ENCODE assay signal across 17 cellular contexts in the genomic region with DNA sequence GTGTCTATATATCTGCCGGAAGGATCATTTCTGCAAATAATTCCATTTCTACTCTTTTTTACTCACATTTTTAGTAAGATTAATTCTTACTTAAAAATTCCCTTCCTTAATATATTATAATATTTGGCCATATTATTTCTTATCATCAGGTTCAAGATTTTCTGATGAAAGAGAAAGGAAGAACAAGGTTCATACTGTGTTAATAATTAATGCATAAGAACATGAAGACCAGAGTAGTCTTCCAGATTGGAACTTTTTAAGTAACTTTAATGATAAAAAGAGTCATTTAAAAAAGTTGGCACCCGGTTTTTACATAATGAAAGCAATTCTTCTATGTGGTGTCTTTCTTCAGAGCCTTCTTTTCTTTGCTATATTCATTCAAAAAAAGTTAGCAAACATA. TPM values are rescaled to one million over a fixed set of nuclear protein-coding genes. Genes with fewer than 3 reads are reported as not detected.
DNase-seq lines count a peak whose midpoint lies in the region; FAIRE-seq and TF ChIP-seq lines count a peak whose summit lies in the region.
"Had no signal": no experiment of that assay in that cellular context is flagged by ENCODE, and none has a peak within 500 bp of the region (broad histone marks: within the 10 kb centered on the region; RNA-seq: fewer than 3 reads in every experiment).

No MANE protein-coding gene starts in this region.

- peak overlapping the region; percentile 13 for H3K27ac ChIP-seq in keratinocyte (ENCODE audit: control insufficient read depth, insufficient read depth, low read length)
- H3K27ac ChIP-seq in stomach, result peak overlapping the region in 4 of 5 donors; percentile 5 to 60 (median 42)
- no peak overlapping the region for H3K27ac ChIP-seq in RWPE1

- TF ChIP-seq CTCF in Calu3 (IDR thresholded peaks at IDR 0.05; ENCODE audit: unreplicated experiment) (no peak), keratinocyte (optimal IDR thresholded peaks at IDR 0.05 in 1 of 3, IDR thresholded peaks at IDR 0.05 in 1 of 3, conservative IDR thresholded peaks at IDR 0.05 in 1 of 3; ENCODE audit: extremely low read depth in 1 of 3, insufficient read depth in 2 of 3, low read length in 3 of 3) (no peak), stomach (IDR thresholded peaks at IDR 0.05) (no peak), RWPE1 (conservative IDR thresholded peaks at IDR 0.05; ENCODE audit: low read depth) (no peak)

- H3K36me3 ChIP-seq in keratinocyte (ENCODE audit: control insufficient read depth in 2 of 2, extremely low read depth in 1 of 2, insufficient read depth in 2 of 2, low read length in 2 of 2) (no peaks in the 10 kb centered on the region), stomach (peaks cover 0 to 19% (median 15%) of the 10 kb centered on the region in 4 donors)

- dilution Hi-C loops in keratinocyte (cut with MboI; ENCODE audit: extremely low pct_ligation_motif_present, low sequenced_read_pairs), result no loop called here

- no peak for TF ChIP-seq EP300 in stomach (IDR thresholded peaks at IDR 0.05)

- H3K27me3 Mint-ChIP-seq in Calu3 (ENCODE audit: unreplicated experiment), result no peaks in the 10 kb centered on the region
- H3K27me3 Mint-ChIP-seq: CD8-positive, alpha-beta memory T cell had no signal

- FAIRE-seq in RCC 7860 (lab: Jason Lieb, UNC) (peak; percentile 18), keratinocyte (lab: Jason Lieb, UNC) (no peak)

- POLR2A ChIA-PET in RWPE1 (lab: Yijun Ruan, JAX; ENCODE audit: low non-redundant PET), result no interaction called here

- H3K79me2 ChIP-seq in keratinocyte (ENCODE audit: control insufficient read depth, insufficient read depth, low read length), result no peaks in the 10 kb centered on the region

- H4K20me1 ChIP-seq in keratinocyte (ENCODE audit: control insufficient read depth, extremely low read depth, insufficient read depth, low read length), result no peaks in the 10 kb centered on the region

- H2AFZ ChIP-seq in keratinocyte (ENCODE audit: control insufficient read depth, low read length), result no peak overlapping the region

- peaks cover 5% of the 10 kb centered on the region for H3K36me3 Mint-ChIP-seq in Calu3 (ENCODE audit: insufficient read depth, unreplicated experiment)

- no peak overlapping the region for H3K4me3 Mint-ChIP-seq in Calu3 (ENCODE audit: low read depth, unreplicated experiment)
- H3K4me3 Mint-ChIP-seq: activated CD8-positive, alpha-beta T cell treated with anti-CD3 and anti-CD28 coated beads, Interleukin-2, amount 10 ng/mL, durations not matched to agents 7 days and 5 days; CD8-positive, alpha-beta memory T cell had no signal

- H3K9me1 ChIP-seq in keratinocyte (ENCODE audit: control insufficient read depth, extremely low read depth, insufficient read depth, low read length), result no peaks in the 10 kb centered on the region

- WGBS in stomach, 5 donors, result 36 to 60% (median 46%) methylated on average over 2 of the region's 2 CpGs

- H3K9me3 Mint-ChIP-seq in Calu3 (ENCODE audit: low read depth, unreplicated experiment), result no peaks in the 10 kb centered on the region
- H3K9me3 Mint-ChIP-seq: CD8-positive, alpha-beta memory T cell had no signal

- CTCF ChIA-PET in Calu3 (lab: Charles Lee), result interaction anchor here (0.6 to 1.0 kb wide), 6 partner anchors 8 to 62 kb away, joined by 3 to 5 read pairs (median 3); no protein-coding TSS in a partner anchor
- CTCF ChIA-PET in RWPE1 (lab: Yijun Ruan, JAX), result interaction anchor here (0.7 kb wide), 2 partner anchors 18 to 48 kb away, joined by 3 read pairs; no protein-coding TSS in a partner anchor

- peak overlapping the region; percentile 83 for H3K4me2 ChIP-seq in keratinocyte (ENCODE audit: control insufficient read depth, extremely low read depth, insufficient read depth, low read depth, low read length)

- intact Hi-C loops in Calu3 (cut with micrococcal nuclease; ENCODE audit: unreplicated experiment) (loop anchor here (5.0 kb wide), 1 partner anchor 45 kb away; no protein-coding TSS in a partner anchor), stomach (cut with DNase I; ENCODE audit: low total_unique reads) (no loop called here)

- peak overlapping the region; percentile 1 for H3K9ac ChIP-seq in keratinocyte (ENCODE audit: control insufficient read depth, extremely low read depth, insufficient read depth, low read length)

- H3K27ac Mint-ChIP-seq in Calu3 (ENCODE audit: unreplicated experiment), result no peak overlapping the region
- H3K27ac Mint-ChIP-seq: activated CD8-positive, alpha-beta T cell treated with anti-CD3 and anti-CD28 coated beads, Interleukin-2, amount 10 ng/mL, durations not matched to agents 7 days and 5 days; CD8-positive, alpha-beta memory T cell had no signal

- no peak for DNase-seq in Calu3
- DNase-seq in RCC 7860 (ENCODE audit: low spot score), result no peak
- DNase-seq in keratinocyte (ENCODE audit: low read depth, low spot score), result no peak
- no peak for DNase-seq in stomach
- no peak for DNase-seq in RWPE1 (ENCODE audit: low spot score)
- DNase-seq in 8988T, result no peak
- no peak for DNase-seq in NCI-H2029 (lab: John Stamatoyannopoulos, UW)
- DNase-seq: activated CD8-positive, alpha-beta T cell treated with anti-CD3 and anti-CD28 coated beads, Interleukin-2, amount 10 ng/mL, durations not matched to agents 7 days and 5 days; activated T-cell treated with anti-CD3 and anti-CD28 coated beads, Interleukin-2, amount 50 U/mL, for 1 hour; CD8-positive, alpha-beta memory T cell; H7; left colon; midbrain; NCI-H1105 treated with DMSO at 0.1 percent for 48 hours; retina; RPMI8226; stimulated activated CD4-positive, alpha-beta T cell treated with anti-CD3 and anti-CD28 coated beads, Interleukin-15, amount 100 ng/mL, for 24 hours had no signal

- H3K4me1 Mint-ChIP-seq in Calu3 (ENCODE audit: low read depth, unreplicated experiment), result peaks cover 29% of the 10 kb centered on the region
- H3K4me1 Mint-ChIP-seq: CD8-positive, alpha-beta memory T cell had no signal

- peak overlapping the region in 2 of 3 experiments; percentile 29 to 63 for H3K4me3 ChIP-seq in keratinocyte (ENCODE audit: control insufficient read depth in 2 of 3, extremely low read depth in 1 of 3, insufficient read depth in 2 of 3, low read depth in 1 of 3, low read length in 3 of 3)
- peak overlapping the region in 3 of 4 donors; percentile 12 to 25 (median 23) for H3K4me3 ChIP-seq in stomach

- TSS peak; percentile 89 for BruUV-seq in Calu3 (replicated peaks; lab: Mats Ljungman, UMichigan)

- no peaks in the 10 kb centered on the region for H3K9me3 ChIP-seq in keratinocyte (ENCODE audit: control insufficient read depth, low read depth, low read length)
- H3K9me3 ChIP-seq in stomach, result no peaks in the 10 kb centered on the region

- H3K4me1 ChIP-seq in keratinocyte (ENCODE audit: control insufficient read depth, extremely low read depth, insufficient read depth, low read length) (peaks cover 30% of the 10 kb centered on the region), stomach (peaks cover 0 to 13% (median 0%) of the 10 kb centered on the region in 4 donors)

- TF ChIP-seq POLR2A in stomach (IDR thresholded peaks at IDR 0.05), result no peak

- H3K27me3 ChIP-seq in keratinocyte (ENCODE audit: control insufficient read depth, extremely low read depth, insufficient read depth, low read length) (no peaks in the 10 kb centered on the region), stomach (no peaks in the 10 kb centered on the region)

RNA-seq across cellular contexts. Expression of gene ACKR4, which starts 0.6 kb away (rescaled TPM):
- total RNA-seq in Calu3 (2022), result 4.9 and 8.1 TPM in 2 replicates
- 0.14 to 0.67 TPM (median 0.57 TPM) in 3 replicates for polyA plus RNA-seq in keratinocyte
- polyA plus RNA-seq in keratinocyte (2011; ENCODE audit: low read depth), result 0.31 TPM
- 0.06 and 0.11 TPM in 2 replicates for polyA plus RNA-seq in keratinocyte (2011; cell fraction: cytosol; rRNA removed)
- polyA plus RNA-seq in keratinocyte (2011; cell fraction: nucleus; rRNA removed), result 0.08 and 0.29 TPM in 2 replicates
- 0.50 and 0.59 TPM in 2 replicates for polyA plus RNA-seq in keratinocyte (2012; ENCODE audit: low replicate concordance)
- 0.16 to 0.32 TPM in 2 of 3 replicates, not detected in the other for polyA minus RNA-seq in keratinocyte
- polyA minus RNA-seq in keratinocyte (2011; cell fraction: cytosol; rRNA and poly(A)+ RNA removed), result not detected
- 0.47 TPM in 1 of 2 replicates, not detected in the other for polyA minus RNA-seq in keratinocyte (2011; cell fraction: nucleus; rRNA and poly(A)+ RNA removed)
- 10 to 100 TPM in 1 of 5 donors, 1 to 10 TPM in 3, under 1 TPM in 1; 0.58 to 16.7 (median 1.8) TPM for total RNA-seq in stomach
- polyA plus RNA-seq in stomach, result 1 to 10 TPM; 1.8 to 4.0 (median 3.5) TPM
- total RNA-seq: activated CD8-positive, alpha-beta T cell treated with anti-CD3 and anti-CD28 coated beads, Interleukin-2, amount 10 ng/mL, durations not matched to agents 7 days and 5 days; CD8-positive, alpha-beta memory T cell; H7 had no signal
- polyA plus RNA-seq: CD8-positive, alpha-beta memory T cell had no signal
